In the genomic region with DNA sequence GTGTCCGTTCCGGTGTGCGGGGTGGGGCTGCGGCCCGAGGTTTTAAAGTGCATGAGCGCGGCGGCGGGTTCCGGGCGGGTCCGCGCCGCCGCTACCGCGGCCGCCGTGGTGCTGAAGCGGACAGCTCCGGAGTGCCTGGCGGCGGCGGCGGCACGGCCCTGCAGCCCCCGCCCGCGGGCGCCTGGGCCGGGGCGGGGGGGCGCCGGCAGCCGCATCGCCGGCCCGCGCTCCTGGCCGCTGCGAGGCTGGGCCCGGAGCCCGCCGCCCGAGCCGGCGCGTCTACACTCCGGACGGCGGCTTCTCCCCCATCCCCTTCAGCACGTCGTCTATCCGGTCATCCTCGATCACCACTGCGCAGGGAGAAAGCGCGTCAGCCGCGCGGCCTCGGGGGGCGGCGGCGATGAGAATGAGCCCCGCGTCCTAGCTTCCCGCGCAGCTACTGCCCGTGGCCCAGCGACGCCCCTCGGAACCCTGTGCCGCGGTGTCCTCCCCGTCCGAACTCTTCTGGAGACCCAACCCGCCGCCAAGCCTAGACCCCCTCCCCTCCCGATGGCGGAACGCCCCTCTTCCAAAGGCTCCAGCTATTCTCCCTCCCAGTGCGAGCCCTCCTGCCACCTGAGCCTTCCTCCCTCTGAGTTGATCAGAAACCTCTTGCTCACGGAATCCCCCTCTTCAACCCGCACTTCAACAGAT, we compare ENCODE assay signal across 8 cellular contexts.
A peak's percentile ranks its signal among the peaks of the same experiment; 100 is the strongest.
DNase-seq lines count a peak whose midpoint lies in the region; ATAC-seq and TF ChIP-seq lines count a peak whose summit lies in the region.

No MANE protein-coding gene starts in this region.

- H3K79me2 ChIP-seq in OCI-LY3 (ENCODE audit: low read length): no peaks in the 10 kb centered on the region

- H3K9ac ChIP-seq in OCI-LY3 (ENCODE audit: low read length): peak overlapping the region; percentile 82
- no peak overlapping the region for H3K9ac ChIP-seq in adipocyte (ENCODE audit: low read length)

- DNase-seq in SIG-M5 treated with dmso at 0.1 percent for 504 hours (lab: John Stamatoyannopoulos, UW; ENCODE audit: unreplicated experiment) (peak; percentile 53), SIG-M5 (lab: John Stamatoyannopoulos, UW) (no peak), adipocyte (ENCODE audit: low read depth) (peak; percentile 77), hepatic stellate cell (ENCODE audit: low spot score) (peak; percentile 70), skeletal muscle cell (ENCODE audit: low read depth) (no peak)

- TF ChIP-seq CTCF in OCI-LY3 (IDR thresholded peaks at IDR 0.05; ENCODE audit: low read depth, low read length): no peak

- ATAC-seq in HG03571 (IDR thresholded peaks at IDR 0.05; ENCODE audit: unreplicated experiment): no peak
- ATAC-seq in HG03025 (IDR thresholded peaks at IDR 0.05; ENCODE audit: low FRiP score, unreplicated experiment): no peak

- H3K4me2 ChIP-seq in OCI-LY3 (ENCODE audit: low read length): peak overlapping the region; percentile 87

- H4K20me1 ChIP-seq in OCI-LY3 (ENCODE audit: insufficient read depth, low read length): 0 out of 2 replicates have a peak, but pooled peaks cover 2% of the 10 kb centered on the region

- no peak overlapping the region for H2AFZ ChIP-seq in OCI-LY3 (ENCODE audit: low read depth, low read length)

- H3K4me1 ChIP-seq in OCI-LY3 (ENCODE audit: low read length): no peaks in the 10 kb centered on the region
- peaks cover 10% of the 10 kb centered on the region for H3K4me1 ChIP-seq in adipocyte (ENCODE audit: control insufficient read depth, insufficient read depth, low read length)

- no peaks in the 10 kb centered on the region for H3K36me3 ChIP-seq in OCI-LY3 (replicated peaks; ENCODE audit: low read depth, low read length)
- H3K36me3 ChIP-seq in adipocyte (ENCODE audit: control insufficient read depth, insufficient read depth, low read length, severe bottlenecking): no peaks in the 10 kb centered on the region

- no peaks in the 10 kb centered on the region for H3K27me3 ChIP-seq in OCI-LY3 (ENCODE audit: low read depth, low read length)
- H3K27me3 ChIP-seq in adipocyte (replicated peaks; ENCODE audit: control insufficient read depth, insufficient read depth, low read length): peaks cover 6% of the 10 kb centered on the region

- H3K4me3 ChIP-seq in OCI-LY3 (ENCODE audit: low read length) (peak overlapping the region; percentile 93), adipocyte (ENCODE audit: low read length) (no peak overlapping the region), skeletal muscle cell (ENCODE audit: low read depth, low read length) (peak overlapping the region; percentile 51)

- no peak overlapping the region for H3K27ac ChIP-seq in OCI-LY3 (ENCODE audit: low read length)

- H3K9me3 ChIP-seq in OCI-LY3 (ENCODE audit: insufficient read depth, low read length) (no peaks in the 10 kb centered on the region), adipocyte (ENCODE audit: control insufficient read depth, low read length) (no peaks in the 10 kb centered on the region)

Comparison
In these comparisons a context has a peak if more than half of its experiments do, and no peak if none do; other contexts are left out.
1. DNase-seq: peak in SIG-M5 treated with dmso at 0.1 percent for 504 hours (single experiment), adipocyte (single experiment) and hepatic stellate cell (single experiment); none in SIG-M5 (single experiment) and skeletal muscle cell (single experiment).